8 cellular contexts compared by ENCODE assay signal in genomic region chr19:49676690-49677231, GRCh38. TPM values are rescaled to one million over a fixed set of nuclear protein-coding genes. Genes with fewer than 3 reads are reported as not detected.
DNase-seq lines count a peak whose midpoint lies in the region; ATAC-seq, FAIRE-seq and TF ChIP-seq lines count a peak whose summit lies in the region.

No MANE protein-coding gene starts in this region.

- peak overlapping the region; percentile 95 for H3K9ac ChIP-seq in HepG2 (ENCODE audit: insufficient read depth, low read depth, low read length)

- intact Hi-C loops in HepG2 (cut with micrococcal nuclease; ENCODE audit: unreplicated experiment): loop anchor here (2.0 to 5.0 kb wide), 2 partner anchors 34 to 96 kb away; partner anchors contain the start of genes NOSIP, PRRG2, RRAS and SCAF1

- peaks cover 43% of the 10 kb centered on the region for H3K4me1 ChIP-seq in HepG2 (ENCODE audit: insufficient read depth, low read length)

- peak overlapping the region; percentile 95 for H3K27ac ChIP-seq in HepG2 (ENCODE audit: extremely low read length, insufficient read depth, low read length)

- H4K20me1 ChIP-seq in HepG2 (ENCODE audit: insufficient read depth, low read length): peaks cover 35% of the 10 kb centered on the region

- no TSS peak for BruUV-seq in HepG2 (replicated peaks; lab: Mats Ljungman, UMichigan)

- 0% methylated on average over 27 of the region's 39 CpGs for WGBS in HepG2 (ENCODE audit: low lambda C conversion rate)

- no peak for TF ChIP-seq CTCF in BJ (IDR thresholded peaks at IDR 0.05; ENCODE audit: insufficient read depth, low read depth, low read length)
- TF ChIP-seq CTCF in HepG2 (CRISPR knock-in tag; IDR thresholded peaks at IDR 0.05): no peak

- TF ChIP-seq EP300 in HepG2 (IDR thresholded peaks at IDR 0.05; ENCODE audit: low read depth in 2 of 2, low read length in 2 of 2) (no peak), HepG2 (CRISPR knock-in tag; IDR thresholded peaks at IDR 0.05; ENCODE audit: borderline replicate concordance) (no peak)

- POLR2A ChIA-PET in BJ (lab: Charles Lee) (interaction anchor here (0.6 to 1.3 kb wide), 7 partner anchors 35 to 224 kb away, joined by 3 to 9 read pairs (median 3); partner anchors contain the start of genes ALDH16A1, RRAS and SCAF1), HepG2 (lab: Yijun Ruan, JAX) (interaction anchor here (0.6 to 3.8 kb wide), 35 partner anchors 9 to 683 kb away, joined by 3 to 77 read pairs (median 4); partner anchors contain the start of genes ADM5, AKT1S1, AP2A1 and BCL2L12)

- no peaks in the 10 kb centered on the region for H3K9me3 ChIP-seq in HepG2 (ENCODE audit: low read length)

- H3K36me3 ChIP-seq in BJ (ENCODE audit: control insufficient read depth, insufficient read depth, low read length): peaks cover 1% of the 10 kb centered on the region
- H3K36me3 ChIP-seq in HepG2 (replicated peaks in 1 of 2; ENCODE audit: control insufficient read depth in 1 of 2, insufficient read depth in 2 of 2, low read length in 2 of 2): peaks cover 0 to 11% of the 10 kb centered on the region in 2 experiments; a peak in 3 of 5 replicates

- H3K79me2 ChIP-seq in HepG2 (ENCODE audit: insufficient read depth, low read length): peaks cover 38% of the 10 kb centered on the region

- in situ Hi-C loops in HepG2 (cut with HindIII; ENCODE audit: extremely low pct_ligation_motif_present, low pct_unique_long_range_greater_than_20kb): loop anchor here (10.0 kb wide), 1 partner anchor 82 kb away; the partner anchor contains the start of gene PRR12

- peak overlapping the region; percentile 97 for H2AFZ ChIP-seq in HepG2 (ENCODE audit: low read length)

- DNase-seq in BJ (ENCODE audit: low read depth) (peak; percentile 100), NCI-H748 treated with DMSO at 0.1 percent for 48 hours (lab: John Stamatoyannopoulos, UW) (peak; percentile 100), dermis microvascular lymphatic vessel endothelial cell (ENCODE audit: low read depth in 2 of 2) (peak; percentile 100), HepG2 (ENCODE audit: low spot score) (peak; percentile 99)
- peak; percentile 99 to 100 for DNase-seq in activated CD4-positive, alpha-beta T cell treated with anti-CD3 and anti-CD28 coated beads, Interleukin-2, amount 50 U/mL, for 48 hours
- DNase-seq in stimulated activated CD4-positive, alpha-beta T cell treated with anti-CD3 and anti-CD28 coated beads, Interleukin-2, amount 100 ng/mL, for 48 hours: peak; percentile 98 to 99

- no peaks in the 10 kb centered on the region for H3K27me3 ChIP-seq in BJ (ENCODE audit: control insufficient read depth, insufficient read depth, low read length)
- H3K27me3 ChIP-seq in HepG2 (ENCODE audit: control insufficient read depth in 1 of 2, insufficient read depth in 2 of 2, low read length in 2 of 2): no peaks in the 10 kb centered on the region

- H3K4me3 ChIP-seq in BJ (ENCODE audit: low read depth, low read length) (peak overlapping the region; percentile 93), HepG2 (replicated peaks in 1 of 3; ENCODE audit: insufficient read depth in 1 of 3, low read depth in 2 of 3, low read length in 3 of 3) (peak overlapping the region; percentile 92 to 99 (median 99); a peak in 5 of 6 replicates)

- CTCF ChIA-PET in BJ (lab: Yijun Ruan, JAX): interaction anchor here (1.0 to 4.6 kb wide), 9 partner anchors 9 to 178 kb away, joined by 3 to 22 read pairs (median 4); partner anchors contain the start of genes BCL2L12 and IRF3
- CTCF ChIA-PET in HepG2 (lab: Yijun Ruan, JAX; ENCODE audit: low intra/inter-chr PET ratio, low total read pairs): interaction anchor here (0.6 kb wide), 1 partner anchor 33 kb away, joined by 3 read pairs; no protein-coding TSS in a partner anchor

- ATAC-seq in GM19397 (IDR thresholded peaks at IDR 0.05; ENCODE audit: unreplicated experiment) (peak; percentile 71), HG03565 (IDR thresholded peaks at IDR 0.05; ENCODE audit: unreplicated experiment) (peak; percentile 63), HepG2 (peak; percentile 81)

- FAIRE-seq in HepG2 (lab: Jason Lieb, UNC): peak; percentile 99

- no peak for TF ChIP-seq POLR2A in HepG2 (IDR thresholded peaks at IDR 0.05; ENCODE audit: insufficient read depth in 1 of 2, low read depth in 2 of 2, low read length in 2 of 2)

- peak overlapping the region; percentile 77 for H3K4me2 ChIP-seq in HepG2 (ENCODE audit: low read depth, low read length)

- no peak for TF ChIP-seq RAD21 in HepG2 (CRISPR knock-in tag; IDR thresholded peaks at IDR 0.05)

RNA-seq across cellular contexts. Expression of gene PRMT1, which starts 0.3 kb away (rescaled TPM):
- polyA plus RNA-seq in BJ (2011; rRNA removed): 269 and 372 TPM in 2 replicates
- polyA minus RNA-seq in BJ (2011; rRNA and poly(A)+ RNA removed): 216 and 405 TPM in 2 replicates
- 383 and 426 TPM in 2 replicates for total RNA-seq in dermis microvascular lymphatic vessel endothelial cell
- 324 and 372 TPM in 2 replicates for total RNA-seq in HepG2 (2016; rRNA removed; fragmentation: Illumina TruSeq; extraction: Trizol)
- total RNA-seq in HepG2 (2016; cell fraction: cytosol; rRNA removed; fragmentation: Illumina TruSeq; extraction: Trizol; ENCODE audit: low read depth): 103 and 108 TPM in 2 replicates
- 334 and 405 TPM in 2 replicates for total RNA-seq in HepG2 (2016; cell fraction: insoluble cytoplasmic fraction; rRNA removed; fragmentation: Illumina TruSeq; extraction: Trizol)
- total RNA-seq in HepG2 (2016; cell fraction: membrane; rRNA removed; fragmentation: Illumina TruSeq; extraction: Trizol): 115 and 120 TPM in 2 replicates
- total RNA-seq in HepG2 (2016; cell fraction: nucleus; rRNA removed; fragmentation: Illumina TruSeq; extraction: Trizol): 123 and 139 TPM in 2 replicates
- polyA plus RNA-seq in HepG2 (2011; rRNA removed): 374 and 400 TPM in 2 replicates
- 396 and 593 TPM in 2 replicates for polyA plus RNA-seq in HepG2 (2011; cell fraction: cytosol; rRNA removed)
- polyA plus RNA-seq in HepG2 (2011; cell fraction: nucleus; rRNA removed): 354 and 430 TPM in 2 replicates
- polyA plus RNA-seq in HepG2 (2012): 181 and 214 TPM in 2 replicates
- 80.1 and 82.6 TPM in 2 replicates for polyA plus RNA-seq in HepG2 (2016; cell fraction: cytosol; fragmentation: Illumina TruSeq; extraction: Trizol; ENCODE audit: low read depth)
- 379 and 381 TPM in 2 replicates for polyA plus RNA-seq in HepG2 (2016; cell fraction: insoluble cytoplasmic fraction; fragmentation: Illumina TruSeq; extraction: Trizol; ENCODE audit: low read depth)
- polyA plus RNA-seq in HepG2 (2016; cell fraction: membrane; fragmentation: Illumina TruSeq; extraction: Trizol; ENCODE audit: low read depth): 86.8 and 91.7 TPM in 2 replicates
- polyA plus RNA-seq in HepG2 (2016; cell fraction: nucleus; fragmentation: Illumina TruSeq; extraction: Trizol; ENCODE audit: insufficient read depth, low read depth): 224 and 236 TPM in 2 replicates
- 504 and 617 TPM in 2 replicates for polyA minus RNA-seq in HepG2 (2011; rRNA and poly(A)+ RNA removed; ENCODE audit: low replicate concordance)
- 158 and 170 TPM in 2 replicates for polyA minus RNA-seq in HepG2 (2011; cell fraction: cytosol; rRNA and poly(A)+ RNA removed)
- 133 and 141 TPM in 2 replicates for polyA minus RNA-seq in HepG2 (2011; cell fraction: nucleus; rRNA and poly(A)+ RNA removed)

RNA-seq across cellular contexts. Expression of gene BCL2L12, which starts 11.0 kb away (rescaled TPM):
- polyA plus RNA-seq in BJ (2011; rRNA removed): 14.2 and 21.5 TPM in 2 replicates
- 8.5 and 9.5 TPM in 2 replicates for polyA minus RNA-seq in BJ (2011; rRNA and poly(A)+ RNA removed)
- total RNA-seq in dermis microvascular lymphatic vessel endothelial cell: 4.0 and 4.6 TPM in 2 replicates
- 32.6 and 40.8 TPM in 2 replicates for total RNA-seq in HepG2 (2016; rRNA removed; fragmentation: Illumina TruSeq; extraction: Trizol)
- 40.5 and 48.9 TPM in 2 replicates for total RNA-seq in HepG2 (2016; cell fraction: cytosol; rRNA removed; fragmentation: Illumina TruSeq; extraction: Trizol; ENCODE audit: low read depth)
- total RNA-seq in HepG2 (2016; cell fraction: insoluble cytoplasmic fraction; rRNA removed; fragmentation: Illumina TruSeq; extraction: Trizol): 24.9 and 37.3 TPM in 2 replicates
- total RNA-seq in HepG2 (2016; cell fraction: membrane; rRNA removed; fragmentation: Illumina TruSeq; extraction: Trizol): 43.5 and 49.7 TPM in 2 replicates
- total RNA-seq in HepG2 (2016; cell fraction: nucleus; rRNA removed; fragmentation: Illumina TruSeq; extraction: Trizol): 21.3 and 23.0 TPM in 2 replicates
- polyA plus RNA-seq in HepG2 (2011; rRNA removed): 25.9 and 26.8 TPM in 2 replicates
- 15.4 and 32.6 TPM in 2 replicates for polyA plus RNA-seq in HepG2 (2011; cell fraction: cytosol; rRNA removed)
- 36.4 and 36.7 TPM in 2 replicates for polyA plus RNA-seq in HepG2 (2011; cell fraction: nucleus; rRNA removed)
- polyA plus RNA-seq in HepG2 (2012): 18.1 and 30.0 TPM in 2 replicates
- polyA plus RNA-seq in HepG2 (2016; cell fraction: cytosol; fragmentation: Illumina TruSeq; extraction: Trizol; ENCODE audit: low read depth): 55.6 and 70.4 TPM in 2 replicates
- 42.1 and 43.5 TPM in 2 replicates for polyA plus RNA-seq in HepG2 (2016; cell fraction: insoluble cytoplasmic fraction; fragmentation: Illumina TruSeq; extraction: Trizol; ENCODE audit: low read depth)
- polyA plus RNA-seq in HepG2 (2016; cell fraction: membrane; fragmentation: Illumina TruSeq; extraction: Trizol; ENCODE audit: low read depth): 55.2 and 64.2 TPM in 2 replicates
- polyA plus RNA-seq in HepG2 (2016; cell fraction: nucleus; fragmentation: Illumina TruSeq; extraction: Trizol; ENCODE audit: insufficient read depth, low read depth): 55.4 and 61.4 TPM in 2 replicates
- polyA minus RNA-seq in HepG2 (2011; rRNA and poly(A)+ RNA removed; ENCODE audit: low replicate concordance): 13.7 and 25.5 TPM in 2 replicates
- polyA minus RNA-seq in HepG2 (2011; cell fraction: cytosol; rRNA and poly(A)+ RNA removed): 6.4 and 11.1 TPM in 2 replicates
- polyA minus RNA-seq in HepG2 (2011; cell fraction: nucleus; rRNA and poly(A)+ RNA removed): 4.2 and 9.6 TPM in 2 replicates

RNA-seq across cellular contexts. Expression of gene IRF3, which starts 11.1 kb away (rescaled TPM):
- polyA plus RNA-seq in BJ (2011; rRNA removed) (47.5 and 68.5 TPM in 2 replicates), HepG2 (2011; rRNA removed) (61.9 and 66.2 TPM in 2 replicates)
- 19.2 and 32.7 TPM in 2 replicates for polyA minus RNA-seq in BJ (2011; rRNA and poly(A)+ RNA removed)
- total RNA-seq in dermis microvascular lymphatic vessel endothelial cell (33.9 and 42.1 TPM in 2 replicates), HepG2 (2016; rRNA removed; fragmentation: Illumina TruSeq; extraction: Trizol) (61.0 and 65.5 TPM in 2 replicates)
- total RNA-seq in HepG2 (2016; cell fraction: cytosol; rRNA removed; fragmentation: Illumina TruSeq; extraction: Trizol; ENCODE audit: low read depth): 23.6 and 23.7 TPM in 2 replicates
- total RNA-seq in HepG2 (2016; cell fraction: insoluble cytoplasmic fraction; rRNA removed; fragmentation: Illumina TruSeq; extraction: Trizol): 50.6 and 64.5 TPM in 2 replicates
- total RNA-seq in HepG2 (2016; cell fraction: membrane; rRNA removed; fragmentation: Illumina TruSeq; extraction: Trizol): 26.7 and 37.0 TPM in 2 replicates
- 30.2 and 40.5 TPM in 2 replicates for total RNA-seq in HepG2 (2016; cell fraction: nucleus; rRNA removed; fragmentation: Illumina TruSeq; extraction: Trizol)
- polyA plus RNA-seq in HepG2 (2011; cell fraction: cytosol; rRNA removed): 40.1 and 60.0 TPM in 2 replicates
- 110 and 114 TPM in 2 replicates for polyA plus RNA-seq in HepG2 (2011; cell fraction: nucleus; rRNA removed)
- 49.4 and 77.2 TPM in 2 replicates for polyA plus RNA-seq in HepG2 (2012)
- polyA plus RNA-seq in HepG2 (2016; cell fraction: cytosol; fragmentation: Illumina TruSeq; extraction: Trizol; ENCODE audit: low read depth): 17.9 and 23.0 TPM in 2 replicates
- polyA plus RNA-seq in HepG2 (2016; cell fraction: insoluble cytoplasmic fraction; fragmentation: Illumina TruSeq; extraction: Trizol; ENCODE audit: low read depth): 44.7 and 50.0 TPM in 2 replicates
- polyA plus RNA-seq in HepG2 (2016; cell fraction: membrane; fragmentation: Illumina TruSeq; extraction: Trizol; ENCODE audit: low read depth): 26.1 and 33.5 TPM in 2 replicates
- 89.5 and 108 TPM in 2 replicates for polyA plus RNA-seq in HepG2 (2016; cell fraction: nucleus; fragmentation: Illumina TruSeq; extraction: Trizol; ENCODE audit: insufficient read depth, low read depth)
- polyA minus RNA-seq in HepG2 (2011; rRNA and poly(A)+ RNA removed; ENCODE audit: low replicate concordance): 34.8 and 80.6 TPM in 2 replicates
- 26.6 and 26.9 TPM in 2 replicates for polyA minus RNA-seq in HepG2 (2011; cell fraction: cytosol; rRNA and poly(A)+ RNA removed)
- 7.9 and 16.9 TPM in 2 replicates for polyA minus RNA-seq in HepG2 (2011; cell fraction: nucleus; rRNA and poly(A)+ RNA removed)

RNA-seq across cellular contexts. Expression of gene ADM5, which starts 12.6 kb away (rescaled TPM):
- polyA plus RNA-seq in BJ (2011; rRNA removed) (0.39 TPM in 2 replicates), HepG2 (2011; rRNA removed) (4.1 and 4.7 TPM in 2 replicates)
- 0.38 and 0.41 TPM in 2 replicates for polyA minus RNA-seq in BJ (2011; rRNA and poly(A)+ RNA removed)
- total RNA-seq in dermis microvascular lymphatic vessel endothelial cell (0.26 and 0.38 TPM in 2 replicates), HepG2 (2016; rRNA removed; fragmentation: Illumina TruSeq; extraction: Trizol) (1.1 and 2.7 TPM in 2 replicates)
- total RNA-seq in HepG2 (2016; cell fraction: cytosol; rRNA removed; fragmentation: Illumina TruSeq; extraction: Trizol; ENCODE audit: low read depth): 0.40 and 0.71 TPM in 2 replicates
- 0.88 and 3.2 TPM in 2 replicates for total RNA-seq in HepG2 (2016; cell fraction: insoluble cytoplasmic fraction; rRNA removed; fragmentation: Illumina TruSeq; extraction: Trizol)
- 0.40 and 0.41 TPM in 2 replicates for total RNA-seq in HepG2 (2016; cell fraction: membrane; rRNA removed; fragmentation: Illumina TruSeq; extraction: Trizol)
- 2.7 and 4.3 TPM in 2 replicates for total RNA-seq in HepG2 (2016; cell fraction: nucleus; rRNA removed; fragmentation: Illumina TruSeq; extraction: Trizol)
- polyA plus RNA-seq in HepG2 (2011; cell fraction: cytosol; rRNA removed): 0.71 and 1.3 TPM in 2 replicates
- polyA plus RNA-seq in HepG2 (2011; cell fraction: nucleus; rRNA removed): 60.3 and 95.3 TPM in 2 replicates
- 1.6 and 2.8 TPM in 2 replicates for polyA plus RNA-seq in HepG2 (2012)
- polyA plus RNA-seq in HepG2 (2016; cell fraction: cytosol; fragmentation: Illumina TruSeq; extraction: Trizol; ENCODE audit: low read depth): 0.72 and 0.75 TPM in 2 replicates
- 0.62 and 0.95 TPM in 2 replicates for polyA plus RNA-seq in HepG2 (2016; cell fraction: insoluble cytoplasmic fraction; fragmentation: Illumina TruSeq; extraction: Trizol; ENCODE audit: low read depth)
- 0.78 and 1.1 TPM in 2 replicates for polyA plus RNA-seq in HepG2 (2016; cell fraction: membrane; fragmentation: Illumina TruSeq; extraction: Trizol; ENCODE audit: low read depth)
- 13.9 and 14.8 TPM in 2 replicates for polyA plus RNA-seq in HepG2 (2016; cell fraction: nucleus; fragmentation: Illumina TruSeq; extraction: Trizol; ENCODE audit: insufficient read depth, low read depth)
- 3.2 and 4.3 TPM in 2 replicates for polyA minus RNA-seq in HepG2 (2011; rRNA and poly(A)+ RNA removed; ENCODE audit: low replicate concordance)
- polyA minus RNA-seq in HepG2 (2011; cell fraction: cytosol; rRNA and poly(A)+ RNA removed): not detected in 2 replicates
- polyA minus RNA-seq in HepG2 (2011; cell fraction: nucleus; rRNA and poly(A)+ RNA removed): 6.6 and 10.9 TPM in 2 replicates

RNA-seq across cellular contexts. Expression of gene CPT1C, which starts 14.2 kb away (rescaled TPM):
- 26.0 and 45.9 TPM in 2 replicates for polyA plus RNA-seq in BJ (2011; rRNA removed)
- 22.0 and 23.6 TPM in 2 replicates for polyA minus RNA-seq in BJ (2011; rRNA and poly(A)+ RNA removed)
- total RNA-seq in dermis microvascular lymphatic vessel endothelial cell: 9.6 and 14.5 TPM in 2 replicates
- not detected in 2 replicates for total RNA-seq in HepG2 (2016; rRNA removed; fragmentation: Illumina TruSeq; extraction: Trizol)
- total RNA-seq in HepG2 (2016; cell fraction: cytosol; rRNA removed; fragmentation: Illumina TruSeq; extraction: Trizol; ENCODE audit: low read depth): not detected in 2 replicates
- not detected in 2 replicates for total RNA-seq in HepG2 (2016; cell fraction: insoluble cytoplasmic fraction; rRNA removed; fragmentation: Illumina TruSeq; extraction: Trizol)
- not detected in 2 replicates for total RNA-seq in HepG2 (2016; cell fraction: membrane; rRNA removed; fragmentation: Illumina TruSeq; extraction: Trizol)
- total RNA-seq in HepG2 (2016; cell fraction: nucleus; rRNA removed; fragmentation: Illumina TruSeq; extraction: Trizol): not detected in 2 replicates
- 0.07 and 0.18 TPM in 2 replicates for polyA plus RNA-seq in HepG2 (2011; rRNA removed)
- polyA plus RNA-seq in HepG2 (2011; cell fraction: cytosol; rRNA removed): 0.23 and 0.29 TPM in 2 replicates
- polyA plus RNA-seq in HepG2 (2011; cell fraction: nucleus; rRNA removed): 0.37 and 0.47 TPM in 2 replicates
- polyA plus RNA-seq in HepG2 (2012): 0.15 and 0.39 TPM in 2 replicates
- polyA plus RNA-seq in HepG2 (2016; cell fraction: cytosol; fragmentation: Illumina TruSeq; extraction: Trizol; ENCODE audit: low read depth): 0.17 TPM in 1 of 2 replicates, not detected in the other
- polyA plus RNA-seq in HepG2 (2016; cell fraction: insoluble cytoplasmic fraction; fragmentation: Illumina TruSeq; extraction: Trizol; ENCODE audit: low read depth): not detected in 2 replicates
- polyA plus RNA-seq in HepG2 (2016; cell fraction: membrane; fragmentation: Illumina TruSeq; extraction: Trizol; ENCODE audit: low read depth): not detected in 2 replicates
- not detected in 2 replicates for polyA plus RNA-seq in HepG2 (2016; cell fraction: nucleus; fragmentation: Illumina TruSeq; extraction: Trizol; ENCODE audit: insufficient read depth, low read depth)
- 2.0 TPM in 1 of 2 replicates, not detected in the other for polyA minus RNA-seq in HepG2 (2011; rRNA and poly(A)+ RNA removed; ENCODE audit: low replicate concordance)
- polyA minus RNA-seq in HepG2 (2011; cell fraction: cytosol; rRNA and poly(A)+ RNA removed): not detected in 2 replicates
- not detected in 2 replicates for polyA minus RNA-seq in HepG2 (2011; cell fraction: nucleus; rRNA and poly(A)+ RNA removed)

Comparison
In these comparisons a context has a peak if more than half of its experiments do, and no peak if none do; other contexts are left out.
1. Peak in every context shown above with its lines: DNase-seq, ATAC-seq, H3K4me3 ChIP-seq and H3K27ac ChIP-seq.